In genomic region chr4:8470451-8471024, GRCh38 we compare ENCODE assay signal across 27 cellular contexts.
"Had no signal": no experiment of that assay in that cellular context is flagged by ENCODE, and none has a peak within 500 bp of the region (broad histone marks: within the 10 kb centered on the region; RNA-seq: fewer than 3 reads in every experiment).

No MANE protein-coding gene starts in this region.

- DNase-seq: activated CD4-positive, alpha-beta T cell treated with anti-CD3 and anti-CD28 coated beads for 4 hours; activated CD4-positive, alpha-beta T cell treated with anti-CD3 and anti-CD28 coated beads, Interleukin-2, amount 50 U/mL, for 48 hours; activated CD4-positive, CD25-positive, alpha-beta regulatory T cell; activated CD8-positive, alpha-beta memory T cell treated with anti-CD3 and anti-CD28 coated beads, Interleukin-2, amount 50 U/mL, for 48 hours; activated naive CD4-positive, alpha-beta T cell; activated T-cell treated with anti-CD3 and anti-CD28 coated beads, Interleukin-2, amount 50 U/mL, for 4 hours; effector memory CD4-positive, alpha-beta T cell; foreskin melanocyte; immature natural killer cell; midbrain; retina; stimulated activated CD4-positive, alpha-beta T cell treated with anti-CD3 and anti-CD28 coated beads, Interleukin-4, amount 100 ng/mL, for 24 hours; substantia nigra; tibial artery had no signal

- H3K27ac ChIP-seq: tibial artery had no signal

- ATAC-seq: activated T-cell treated with anti-CD3 and anti-CD28 coated beads, Interleukin-2, amount 50 U/mL, for 4 hours; esophagus mucosa; left lobe of liver had no signal

- H3K27ac Mint-ChIP-seq: activated naive CD8-positive, alpha-beta T cell; activated T-helper 2 cell treated with anti-CD3 and anti-CD28 coated beads, Interferon-gamma antibody, Interleukin-2, Interleukin-4, amounts not matched to agents 10 μg/mL and 5 μg/mL and 100 μg/mL, durations not matched to agents 14 hours and 24 hours and 36 hours; stimulated activated naive CD8-positive, alpha-beta T cell treated with anti-CD3 and anti-CD28 coated beads, Interleukin-15, Interleukin-2, amounts not matched to agents 100 ng/mL and 50 ng/mL, for 24 hours; T-helper 1 cell treated with Interleukin-12 subunit alpha and Interleukin-12 subunit beta and Interleukin-4 antibody, amounts not matched to agents 30 μg/mL and 1 μg/mL, for 36 hours had no signal

- H3K4me1 Mint-ChIP-seq: immature natural killer cell, neural crest cell had no signal

- H3K27me3 Mint-ChIP-seq: activated naive CD8-positive, alpha-beta T cell; central memory CD8-positive, alpha-beta T cell; stimulated activated naive CD8-positive, alpha-beta T cell treated with anti-CD3 and anti-CD28 coated beads, Interleukin-15, Interleukin-2, amounts not matched to agents 100 ng/mL and 50 ng/mL, for 24 hours had no signal

- H3K9me3 ChIP-seq: tibial artery had no signal

- FAIRE-seq: astrocyte, colon, endothelial cell of umbilical vein, urothelium cell line had no signal

- H3K4me3 ChIP-seq: lung, tibial artery had no signal

- H3K4me3 Mint-ChIP-seq: activated naive CD8-positive, alpha-beta T cell; activated T-cell treated with anti-CD3 and anti-CD28 coated beads, Interleukin-2, amount 50 U/mL, for 4 hours; central memory CD8-positive, alpha-beta T cell; immature natural killer cell; neural crest cell; stimulated activated naive CD8-positive, alpha-beta T cell treated with anti-CD3 and anti-CD28 coated beads, Interleukin-15, Interleukin-2, amounts not matched to agents 100 ng/mL and 50 ng/mL, for 24 hours; T-helper 1 cell treated with Interleukin-12 subunit alpha and Interleukin-12 subunit beta and Interleukin-4 antibody, amounts not matched to agents 30 μg/mL and 1 μg/mL, for 36 hours had no signal

- H3K9me3 Mint-ChIP-seq: activated T-cell treated with anti-CD3 and anti-CD28 coated beads, Interleukin-2, amount 50 U/mL, for 4 hours; activated T-helper 2 cell treated with anti-CD3 and anti-CD28 coated beads, Interferon-gamma antibody, Interleukin-2, Interleukin-4, amounts not matched to agents 10 μg/mL and 5 μg/mL and 100 μg/mL, durations not matched to agents 14 hours and 24 hours and 36 hours; central memory CD8-positive, alpha-beta T cell; neural crest cell; stimulated activated naive CD8-positive, alpha-beta T cell treated with anti-CD3 and anti-CD28 coated beads, Interleukin-15, Interleukin-2, amounts not matched to agents 100 ng/mL and 50 ng/mL, for 24 hours; T-helper 1 cell treated with Interleukin-12 subunit alpha and Interleukin-12 subunit beta and Interleukin-4 antibody, amounts not matched to agents 30 μg/mL and 1 μg/mL, for 36 hours had no signal

- H3K27me3 ChIP-seq: tibial artery had no signal
